Comparison of ENCODE assay signal across 8 cellular contexts in the genomic region with DNA sequence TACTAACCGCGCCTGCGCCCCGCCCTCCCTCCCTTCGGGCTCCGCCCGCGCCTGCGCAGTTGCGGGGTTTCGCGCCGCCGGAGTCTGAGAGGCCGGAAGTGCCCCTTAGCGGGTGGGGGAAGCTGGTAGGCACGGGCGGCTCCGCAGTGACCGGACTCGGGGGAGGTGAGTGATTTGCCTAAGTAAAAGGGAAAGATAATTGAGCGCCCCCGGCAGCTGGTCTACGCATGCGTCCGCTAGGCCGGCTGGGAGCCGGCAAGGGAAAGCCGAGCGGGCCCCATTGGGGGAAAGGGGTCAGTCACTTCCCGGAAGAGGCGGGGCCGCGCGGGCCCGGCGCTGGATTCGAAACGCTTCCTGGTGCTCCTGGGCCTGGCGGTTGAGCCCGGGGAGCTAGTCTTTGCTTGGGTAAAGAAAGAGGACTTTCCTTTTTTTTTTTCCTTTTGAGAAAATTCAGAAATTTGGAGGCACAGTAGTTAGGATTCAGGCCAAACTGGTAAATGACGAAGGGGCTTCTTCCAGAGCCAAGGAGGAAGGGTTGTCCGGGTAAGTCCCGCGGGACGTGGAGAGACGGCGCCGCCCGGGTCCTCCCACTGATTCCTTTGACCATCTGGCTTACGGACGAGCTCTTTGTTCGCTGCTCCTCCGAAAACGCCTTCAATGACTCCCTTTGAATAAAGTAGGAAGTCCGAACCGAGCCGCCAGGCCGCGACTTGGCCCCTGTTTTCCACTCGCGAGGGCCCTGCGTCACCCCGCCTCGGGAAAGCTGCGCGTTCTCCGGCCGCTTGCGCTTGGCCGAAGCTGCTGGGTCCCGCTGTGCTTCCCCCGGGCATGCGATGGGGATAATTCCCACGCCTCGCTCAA. TPM values are rescaled to one million over a fixed set of nuclear protein-coding genes. Genes with fewer than 3 reads are reported as not detected.
DNase-seq lines count a peak whose midpoint lies in the region; ATAC-seq and TF ChIP-seq lines count a peak whose summit lies in the region.

A gene with protein sequence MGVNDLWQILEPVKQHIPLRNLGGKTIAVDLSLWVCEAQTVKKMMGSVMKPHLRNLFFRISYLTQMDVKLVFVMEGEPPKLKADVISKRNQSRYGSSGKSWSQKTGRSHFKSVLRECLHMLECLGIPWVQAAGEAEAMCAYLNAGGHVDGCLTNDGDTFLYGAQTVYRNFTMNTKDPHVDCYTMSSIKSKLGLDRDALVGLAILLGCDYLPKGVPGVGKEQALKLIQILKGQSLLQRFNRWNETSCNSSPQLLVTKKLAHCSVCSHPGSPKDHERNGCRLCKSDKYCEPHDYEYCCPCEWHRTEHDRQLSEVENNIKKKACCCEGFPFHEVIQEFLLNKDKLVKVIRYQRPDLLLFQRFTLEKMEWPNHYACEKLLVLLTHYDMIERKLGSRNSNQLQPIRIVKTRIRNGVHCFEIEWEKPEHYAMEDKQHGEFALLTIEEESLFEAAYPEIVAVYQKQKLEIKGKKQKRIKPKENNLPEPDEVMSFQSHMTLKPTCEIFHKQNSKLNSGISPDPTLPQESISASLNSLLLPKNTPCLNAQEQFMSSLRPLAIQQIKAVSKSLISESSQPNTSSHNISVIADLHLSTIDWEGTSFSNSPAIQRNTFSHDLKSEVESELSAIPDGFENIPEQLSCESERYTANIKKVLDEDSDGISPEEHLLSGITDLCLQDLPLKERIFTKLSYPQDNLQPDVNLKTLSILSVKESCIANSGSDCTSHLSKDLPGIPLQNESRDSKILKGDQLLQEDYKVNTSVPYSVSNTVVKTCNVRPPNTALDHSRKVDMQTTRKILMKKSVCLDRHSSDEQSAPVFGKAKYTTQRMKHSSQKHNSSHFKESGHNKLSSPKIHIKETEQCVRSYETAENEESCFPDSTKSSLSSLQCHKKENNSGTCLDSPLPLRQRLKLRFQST (plus strand): TSS at position 336 of the 861 bp plus-strand sequence. CDS start 5,806 bp downstream, outside the sequence.
A gene with protein sequence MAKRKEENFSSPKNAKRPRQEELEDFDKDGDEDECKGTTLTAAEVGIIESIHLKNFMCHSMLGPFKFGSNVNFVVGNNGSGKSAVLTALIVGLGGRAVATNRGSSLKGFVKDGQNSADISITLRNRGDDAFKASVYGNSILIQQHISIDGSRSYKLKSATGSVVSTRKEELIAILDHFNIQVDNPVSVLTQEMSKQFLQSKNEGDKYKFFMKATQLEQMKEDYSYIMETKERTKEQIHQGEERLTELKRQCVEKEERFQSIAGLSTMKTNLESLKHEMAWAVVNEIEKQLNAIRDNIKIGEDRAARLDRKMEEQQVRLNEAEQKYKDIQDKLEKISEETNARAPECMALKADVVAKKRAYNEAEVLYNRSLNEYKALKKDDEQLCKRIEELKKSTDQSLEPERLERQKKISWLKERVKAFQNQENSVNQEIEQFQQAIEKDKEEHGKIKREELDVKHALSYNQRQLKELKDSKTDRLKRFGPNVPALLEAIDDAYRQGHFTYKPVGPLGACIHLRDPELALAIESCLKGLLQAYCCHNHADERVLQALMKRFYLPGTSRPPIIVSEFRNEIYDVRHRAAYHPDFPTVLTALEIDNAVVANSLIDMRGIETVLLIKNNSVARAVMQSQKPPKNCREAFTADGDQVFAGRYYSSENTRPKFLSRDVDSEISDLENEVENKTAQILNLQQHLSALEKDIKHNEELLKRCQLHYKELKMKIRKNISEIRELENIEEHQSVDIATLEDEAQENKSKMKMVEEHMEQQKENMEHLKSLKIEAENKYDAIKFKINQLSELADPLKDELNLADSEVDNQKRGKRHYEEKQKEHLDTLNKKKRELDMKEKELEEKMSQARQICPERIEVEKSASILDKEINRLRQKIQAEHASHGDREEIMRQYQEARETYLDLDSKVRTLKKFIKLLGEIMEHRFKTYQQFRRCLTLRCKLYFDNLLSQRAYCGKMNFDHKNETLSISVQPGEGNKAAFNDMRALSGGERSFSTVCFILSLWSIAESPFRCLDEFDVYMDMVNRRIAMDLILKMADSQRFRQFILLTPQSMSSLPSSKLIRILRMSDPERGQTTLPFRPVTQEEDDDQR (minus strand): TSS at position 8 of the 861 bp plus-strand sequence. CDS start 7,864 bp downstream, outside the sequence.

- TF ChIP-seq CTCF in DND-41 (IDR thresholded peaks at IDR 0.05; ENCODE audit: borderline replicate concordance, extremely low read depth, low read length, poor library complexity, severe bottlenecking) (no peak), Peyer's patch (IDR thresholded peaks at IDR 0.05) (no peak)

- peak; percentile 93 for DNase-seq in DND-41
- peak; percentile 86 to 96 (median 94) for DNase-seq in Peyer's patch
- DNase-seq in activated T-cell treated with anti-CD3 and anti-CD28 coated beads, Interleukin-2, amount 50 U/mL, for 48 hours: peak; percentile 94
- DNase-seq in stimulated activated CD8-positive, alpha-beta memory T cell treated with anti-CD3 and anti-CD28 coated beads, Interleukin-7, amount 100 ng/mL, for 1 hour (ENCODE audit: low read depth in 2 of 2): peak; percentile 83 to 85

- H3K9ac ChIP-seq in DND-41 (ENCODE audit: low read depth, low read length) (peak within 1 kb of the TSS; percentile 99), muscle layer of colon (ENCODE audit: low read length) (peak within 1 kb of the TSS; percentile 57)

- peaks cover 59% of the 10 kb centered on the region for H3K4me1 ChIP-seq in DND-41 (ENCODE audit: insufficient read depth, low read length)
- peaks cover 0 to 23% (median 0%) of the 10 kb centered on the region in 4 donors for H3K4me1 ChIP-seq in Peyer's patch
- H3K4me1 ChIP-seq in muscle layer of colon (ENCODE audit: insufficient read depth, low read length): peaks cover 11% of the 10 kb centered on the region

- no peaks in the 10 kb centered on the region for H3K27me3 ChIP-seq in DND-41 (ENCODE audit: insufficient read depth, low read length, poor library complexity)
- H3K27me3 ChIP-seq in Peyer's patch: no peaks in the 10 kb centered on the region
- no peaks in the 10 kb centered on the region for H3K27me3 ChIP-seq in muscle layer of colon (ENCODE audit: control insufficient read depth in 1 of 2, insufficient read depth in 2 of 2, low read length in 2 of 2)

- H3K4me3 ChIP-seq in DND-41 (ENCODE audit: low read depth in 1 of 2, low read length in 2 of 2) (peak within 1 kb of the TSS; percentile 97 to 100), Peyer's patch (peak within 1 kb of the TSS; percentile 67 to 98 (median 82)), muscle layer of colon (ENCODE audit: low read depth in 1 of 2, low read length in 2 of 2) (peak within 1 kb of the TSS; percentile 84 to 89)

- peak; percentile 83 for ATAC-seq in DND-41 (ENCODE audit: insufficient read depth, low read depth)
- peak; percentile 71 for ATAC-seq in GM21825 (IDR thresholded peaks at IDR 0.05; ENCODE audit: unreplicated experiment)
- peak; percentile 91 for ATAC-seq in esophagus mucosa

- H3K9me3 ChIP-seq in DND-41 (ENCODE audit: insufficient read depth, low read length, severe bottlenecking) (no peaks in the 10 kb centered on the region), KOPT-K1 (ENCODE audit: insufficient read depth, low read length, poor library complexity, severe bottlenecking) (no peaks in the 10 kb centered on the region), Peyer's patch (no peaks in the 10 kb centered on the region), muscle layer of colon (ENCODE audit: low read length) (no peaks in the 10 kb centered on the region)

- peaks cover 94% of the 10 kb centered on the region for H3K79me2 ChIP-seq in DND-41 (ENCODE audit: insufficient read depth, low read length)

- H4K20me1 ChIP-seq in DND-41 (ENCODE audit: insufficient read depth, low read length): peaks cover 5% of the 10 kb centered on the region; the same call in 1 of the 2 replicates

- H3K4me2 ChIP-seq in DND-41 (ENCODE audit: insufficient read depth, low read length): peak within 1 kb of the TSS; percentile 86

- H3K27ac ChIP-seq in DND-41 (ENCODE audit: low read length) (peak within 1 kb of the TSS; percentile 98), KOPT-K1 (ENCODE audit: low read depth, low read length, poor library complexity, severe bottlenecking) (peak within 1 kb of the TSS; percentile 95), Peyer's patch (peak within 1 kb of the TSS; percentile 91 to 96 (median 94)), muscle layer of colon (ENCODE audit: low read depth, low read length) (peak within 1 kb of the TSS; percentile 98)

- peak within 1 kb of the TSS; percentile 94 for H2AFZ ChIP-seq in DND-41 (ENCODE audit: low read depth, low read length)

- H3K36me3 ChIP-seq in DND-41 (ENCODE audit: insufficient read depth, low read length) (peaks cover 8% of the 10 kb centered on the region; the same call in 1 of the 2 replicates), KOPT-K1 (ENCODE audit: insufficient read depth, low read length) (no peaks in the 10 kb centered on the region; the same call in 1 of the 2 replicates), Peyer's patch (no peaks in the 10 kb centered on the region), muscle layer of colon (ENCODE audit: insufficient read depth, low read length) (no peaks in the 10 kb centered on the region)

- peak in 1 of 2 donors; percentile 9 for TF ChIP-seq POLR2A in Peyer's patch (IDR thresholded peaks at IDR 0.05)

RNA-seq across cellular contexts. Expression of the first gene that starts in this region (rescaled TPM):
- 10 to 100 TPM; 16.8 to 40.2 (median 22.2) TPM for total RNA-seq in Peyer's patch
- 18.1 TPM for total RNA-seq in esophagus mucosa

RNA-seq across cellular contexts. Expression of the second gene that starts in this region (rescaled TPM):
- 10 to 100 TPM; 31.0 to 53.6 (median 39.1) TPM for total RNA-seq in Peyer's patch
- 24.4 TPM for total RNA-seq in esophagus mucosa

Comparison
In these comparisons a context has a peak if more than half of its experiments do, and no peak if none do; other contexts are left out.
1. Peak in every context shown above with its lines: DNase-seq, ATAC-seq, H3K4me3 ChIP-seq and H3K27ac ChIP-seq.